8 cellular contexts compared by ENCODE assay signal in the genomic region with DNA sequence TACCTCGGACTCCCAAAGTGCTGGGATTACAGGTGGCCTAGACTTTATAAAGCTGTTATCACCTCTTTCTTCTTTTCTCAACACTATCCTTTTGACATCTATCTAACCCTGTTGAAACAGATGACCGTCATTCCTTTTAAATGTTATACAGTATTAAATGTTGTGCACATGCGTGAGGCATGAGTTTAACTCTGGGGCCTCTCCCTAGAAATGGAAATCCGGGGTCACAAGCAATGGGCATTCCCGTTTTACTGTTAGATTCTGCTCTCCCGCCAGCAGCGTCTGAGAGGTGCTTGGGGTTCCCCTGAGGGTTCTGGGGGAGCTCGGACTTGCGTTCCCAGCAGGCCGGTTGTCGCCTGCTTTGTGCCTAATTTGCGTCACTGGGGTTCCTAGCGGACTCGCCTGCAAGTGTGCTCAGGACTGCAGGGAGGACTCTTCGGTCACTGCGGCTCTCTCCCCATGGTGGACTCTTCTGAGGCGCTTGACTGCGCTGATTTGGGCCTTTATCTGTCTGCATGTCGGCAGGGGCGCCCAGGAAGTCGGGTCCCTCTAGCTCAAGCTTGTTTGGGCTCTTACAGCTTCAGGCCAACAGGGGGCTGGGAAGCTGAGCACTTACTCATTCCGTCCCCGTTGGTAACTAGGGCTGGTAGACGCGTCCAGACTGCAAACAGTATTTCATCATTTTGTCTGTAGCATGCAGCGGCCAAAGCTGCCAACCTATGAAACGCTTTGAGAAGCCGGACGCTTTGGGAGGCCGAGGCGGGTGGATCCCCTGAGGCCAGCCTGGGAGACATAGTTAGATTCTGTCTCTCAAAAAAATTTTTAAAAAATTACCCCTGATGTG. TPM values are rescaled to one million over a fixed set of nuclear protein-coding genes. Genes with fewer than 3 reads are reported as not detected.
DNase-seq lines count a peak whose midpoint lies in the region; ATAC-seq and TF ChIP-seq lines count a peak whose summit lies in the region.

No MANE protein-coding gene starts in this region.

- no peaks in the 10 kb centered on the region for H3F3A ChIP-seq in Loucy (ENCODE audit: low read depth)

- no peaks in the 10 kb centered on the region for H3K9me3 ChIP-seq in Loucy (ENCODE audit: insufficient read depth, low read depth, low read length)

- peaks cover 42% of the 10 kb centered on the region for H3K4me1 Mint-ChIP-seq in WTC11

- H3K4me3 ChIP-seq in Loucy (ENCODE audit: low read length, poor library complexity, severe bottlenecking) (peak overlapping the region; percentile 80), cardiac fibroblast (replicated peaks in 1 of 2; ENCODE audit: low read depth in 2 of 2, low read length in 2 of 2) (peak overlapping the region; percentile 57 to 67)

- H3K9me3 Mint-ChIP-seq in WTC11 = peaks cover 4% of the 10 kb centered on the region

- H3K9me2 ChIP-seq in Loucy (replicated peaks; ENCODE audit: low read depth, low read length) = no peaks in the 10 kb centered on the region

- peaks cover 39% of the 10 kb centered on the region for H3K36me3 Mint-ChIP-seq in WTC11

- TF ChIP-seq CTCF in Loucy (conservative IDR thresholded peaks at IDR 0.05; ENCODE audit: low read length) = peak; percentile 63
- peak; percentile 34; the same call in 1 of the 2 replicates for TF ChIP-seq CTCF in WTC11 (IDR thresholded peaks at IDR 0.05)
- TF ChIP-seq CTCF in cardiac fibroblast (IDR thresholded peaks at IDR 0.05; ENCODE audit: low read depth, low read length) = peak; percentile 71

- peaks cover 33% of the 10 kb centered on the region for H4K20me1 ChIP-seq in Loucy (ENCODE audit: insufficient read depth, low read length, poor library complexity, severe bottlenecking)

- peaks cover 33% of the 10 kb centered on the region for H3K4me1 ChIP-seq in Loucy (ENCODE audit: insufficient read depth, low read length, poor library complexity, severe bottlenecking)

- POLR2A ChIA-PET in WTC11 (lab: Charles Lee) = interaction anchor here (0.6 to 1.1 kb wide), 6 partner anchors 9 to 41 kb away, joined by 3 to 5 read pairs (median 4); no protein-coding TSS in a partner anchor

- H3K4me2 ChIP-seq in Loucy (ENCODE audit: low read depth, low read length, poor library complexity, severe bottlenecking) = peak overlapping the region; percentile 95

- H3K27me3 ChIP-seq in Loucy (ENCODE audit: insufficient read depth, low read length, poor library complexity, severe bottlenecking) = peaks cover 9% of the 10 kb centered on the region

- peak overlapping the region; percentile 61 for H3K4me3 Mint-ChIP-seq in WTC11

- peaks cover 32% of the 10 kb centered on the region for H3K36me3 ChIP-seq in Loucy (ENCODE audit: insufficient read depth, low read length)

- peak overlapping the region; percentile 98 for H3K27ac Mint-ChIP-seq in WTC11

- H3K27me3 Mint-ChIP-seq in WTC11 (ENCODE audit: low read depth) = no peaks in the 10 kb centered on the region; the same call in 1 of the 2 replicates

- H3K79me2 ChIP-seq in Loucy (ENCODE audit: insufficient read depth, low read length) = peaks cover 44% of the 10 kb centered on the region

- CTCF ChIA-PET in WTC11 (lab: Charles Lee) = interaction anchor here (0.6 to 3.1 kb wide), 18 partner anchors 8 to 246 kb away, joined by 3 to 36 read pairs (median 4); no protein-coding TSS in a partner anchor

- ATAC-seq in GM21825 (IDR thresholded peaks at IDR 0.05; ENCODE audit: unreplicated experiment) = peak; percentile 37
- ATAC-seq in WTC11 = peak; percentile 79

- peak overlapping the region; percentile 87 for H2AFZ ChIP-seq in Loucy (ENCODE audit: low read length)

- H3K9ac ChIP-seq in Loucy (ENCODE audit: low read depth, low read length, poor library complexity, severe bottlenecking) = peak overlapping the region; percentile 93

- DNase-seq in GM04504 (ENCODE audit: low read depth) = peak; percentile 90
- DNase-seq in WTC11 (ENCODE audit: low spot score) = peak; percentile 76
- peak; percentile 98 to 99 for DNase-seq in cardiac fibroblast (ENCODE audit: low read depth in 2 of 2)
- peak; percentile 97 for DNase-seq in islet precursor cell
- peak; percentile 51 for DNase-seq in stimulated activated CD4-positive, alpha-beta T cell treated with anti-CD3 and anti-CD28 coated beads, Interleukin-12 subunit alpha, Interleukin-12 subunit beta, amount 100 ng/mL, for 4 hours
- DNase-seq in mesenteric fat pad (ENCODE audit: low spot score) = no peak

TF ChIP-seq in WTC11, 78 proteins besides CTCF, POLR2A, EP300 and RAD21:
- TF ChIP-seq NR2C2 (CRISPR knock-in tag; IDR thresholded peaks at IDR 0.05) (no peak), SP1 (CRISPR knock-in tag; conservative IDR thresholded peaks at IDR 0.05) (0 out of 2 replicates have a peak, but pooled peaks have one; percentile 27), ATF1 (CRISPR knock-in tag; IDR thresholded peaks at IDR 0.05) (no peak), GABPB1 (CRISPR knock-in tag; IDR thresholded peaks at IDR 0.05) (peak; percentile 97), KAT7 (CRISPR knock-in tag; IDR thresholded peaks at IDR 0.05; ENCODE audit: borderline replicate concordance) (no peak), ZNF317 (CRISPR knock-in tag; IDR thresholded peaks at IDR 0.05; ENCODE audit: borderline replicate concordance, low read depth) (no peak), ZNF423 (CRISPR knock-in tag; IDR thresholded peaks at IDR 0.05) (peak; percentile 25; the same call in 1 of the 2 replicates)
- TF ChIP-seq, protein P1, sequence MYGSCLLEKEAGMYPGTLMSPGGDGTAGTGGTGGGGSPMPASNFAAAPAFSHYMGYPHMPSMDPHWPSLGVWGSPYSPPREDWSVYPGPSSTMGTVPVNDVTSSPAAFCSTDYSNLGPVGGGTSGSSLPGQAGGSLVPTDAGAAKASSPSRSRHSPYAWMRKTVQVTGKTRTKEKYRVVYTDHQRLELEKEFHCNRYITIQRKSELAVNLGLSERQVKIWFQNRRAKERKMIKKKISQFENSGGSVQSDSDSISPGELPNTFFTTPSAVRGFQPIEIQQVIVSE (CRISPR knock-in tag; IDR thresholded peaks at IDR 0.05; ENCODE audit: borderline replicate concordance) = no peak
- TF ChIP-seq, protein P2, sequence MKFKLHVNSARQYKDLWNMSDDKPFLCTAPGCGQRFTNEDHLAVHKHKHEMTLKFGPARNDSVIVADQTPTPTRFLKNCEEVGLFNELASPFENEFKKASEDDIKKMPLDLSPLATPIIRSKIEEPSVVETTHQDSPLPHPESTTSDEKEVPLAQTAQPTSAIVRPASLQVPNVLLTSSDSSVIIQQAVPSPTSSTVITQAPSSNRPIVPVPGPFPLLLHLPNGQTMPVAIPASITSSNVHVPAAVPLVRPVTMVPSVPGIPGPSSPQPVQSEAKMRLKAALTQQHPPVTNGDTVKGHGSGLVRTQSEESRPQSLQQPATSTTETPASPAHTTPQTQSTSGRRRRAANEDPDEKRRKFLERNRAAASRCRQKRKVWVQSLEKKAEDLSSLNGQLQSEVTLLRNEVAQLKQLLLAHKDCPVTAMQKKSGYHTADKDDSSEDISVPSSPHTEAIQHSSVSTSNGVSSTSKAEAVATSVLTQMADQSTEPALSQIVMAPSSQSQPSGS (CRISPR knock-in tag; IDR thresholded peaks at IDR 0.05; ENCODE audit: borderline replicate concordance, low read depth) = no peak

RNA-seq across cellular contexts. Expression of a gene that starts 1.2 kb away (rescaled TPM):
- total RNA-seq in WTC11 (2021) = 1,744 to 1,783 TPM (median 1,745 TPM) in 3 replicates
- total RNA-seq in mesenteric fat pad = 472 TPM

RNA-seq across cellular contexts. Expression of a gene that starts 31.6 kb away (rescaled TPM):
- total RNA-seq in WTC11 (2021) = 21.1 to 23.2 TPM (median 22.7 TPM) in 3 replicates
- 29.7 TPM for total RNA-seq in mesenteric fat pad
